In the genomic region with DNA sequence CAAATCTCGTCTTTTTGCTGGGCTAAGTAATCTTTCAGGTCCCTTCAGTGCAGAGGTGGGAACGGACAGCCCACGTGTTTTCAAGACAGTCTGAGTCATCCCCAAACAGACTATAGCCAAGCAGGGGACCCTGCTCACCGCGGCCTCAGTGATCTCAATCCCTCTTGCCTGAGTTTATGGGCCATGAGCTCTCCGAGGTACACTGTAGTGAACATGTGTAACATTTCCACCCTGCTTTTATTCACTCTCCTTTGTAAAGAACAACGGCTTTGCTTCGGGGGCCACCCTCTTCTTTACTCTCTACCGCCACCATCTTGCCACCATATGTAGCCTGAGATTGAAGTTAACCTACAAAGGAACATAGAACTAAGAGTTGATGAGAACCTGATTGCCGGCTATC, we compare ENCODE assay signal across 1 cellular context.
TF ChIP-seq lines count a peak whose summit lies in the region.

No MANE protein-coding gene starts in this region.

TF ChIP-seq in GM23338, 12 proteins besides CTCF, POLR2A, EP300 and RAD21 (continued from another document):
- TF ChIP-seq, protein P1, sequence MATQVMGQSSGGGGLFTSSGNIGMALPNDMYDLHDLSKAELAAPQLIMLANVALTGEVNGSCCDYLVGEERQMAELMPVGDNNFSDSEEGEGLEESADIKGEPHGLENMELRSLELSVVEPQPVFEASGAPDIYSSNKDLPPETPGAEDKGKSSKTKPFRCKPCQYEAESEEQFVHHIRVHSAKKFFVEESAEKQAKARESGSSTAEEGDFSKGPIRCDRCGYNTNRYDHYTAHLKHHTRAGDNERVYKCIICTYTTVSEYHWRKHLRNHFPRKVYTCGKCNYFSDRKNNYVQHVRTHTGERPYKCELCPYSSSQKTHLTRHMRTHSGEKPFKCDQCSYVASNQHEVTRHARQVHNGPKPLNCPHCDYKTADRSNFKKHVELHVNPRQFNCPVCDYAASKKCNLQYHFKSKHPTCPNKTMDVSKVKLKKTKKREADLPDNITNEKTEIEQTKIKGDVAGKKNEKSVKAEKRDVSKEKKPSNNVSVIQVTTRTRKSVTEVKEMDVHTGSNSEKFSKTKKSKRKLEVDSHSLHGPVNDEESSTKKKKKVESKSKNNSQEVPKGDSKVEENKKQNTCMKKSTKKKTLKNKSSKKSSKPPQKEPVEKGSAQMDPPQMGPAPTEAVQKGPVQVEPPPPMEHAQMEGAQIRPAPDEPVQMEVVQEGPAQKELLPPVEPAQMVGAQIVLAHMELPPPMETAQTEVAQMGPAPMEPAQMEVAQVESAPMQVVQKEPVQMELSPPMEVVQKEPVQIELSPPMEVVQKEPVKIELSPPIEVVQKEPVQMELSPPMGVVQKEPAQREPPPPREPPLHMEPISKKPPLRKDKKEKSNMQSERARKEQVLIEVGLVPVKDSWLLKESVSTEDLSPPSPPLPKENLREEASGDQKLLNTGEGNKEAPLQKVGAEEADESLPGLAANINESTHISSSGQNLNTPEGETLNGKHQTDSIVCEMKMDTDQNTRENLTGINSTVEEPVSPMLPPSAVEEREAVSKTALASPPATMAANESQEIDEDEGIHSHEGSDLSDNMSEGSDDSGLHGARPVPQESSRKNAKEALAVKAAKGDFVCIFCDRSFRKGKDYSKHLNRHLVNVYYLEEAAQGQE (IDR thresholded peaks at IDR 0.05; ENCODE audit: unreplicated experiment), result no peak
- TF ChIP-seq EZH2phosphoT487 (IDR thresholded peaks at IDR 0.05; ENCODE audit: unreplicated experiment) (no peak), ZNF331 (CRISPR knock-in tag; IDR thresholded peaks at IDR 0.05; ENCODE audit: low read depth) (no peak), JUNB (IDR thresholded peaks at IDR 0.05; ENCODE audit: unreplicated experiment) (no peak), ZNF114 (CRISPR knock-in tag; IDR thresholded peaks at IDR 0.05) (no peak), EZH2 (IDR thresholded peaks at IDR 0.05; ENCODE audit: low read depth, unreplicated experiment) (no peak), NANOG (IDR thresholded peaks at IDR 0.05; ENCODE audit: borderline replicate concordance) (no peak)
- TF ChIP-seq, protein P2, sequence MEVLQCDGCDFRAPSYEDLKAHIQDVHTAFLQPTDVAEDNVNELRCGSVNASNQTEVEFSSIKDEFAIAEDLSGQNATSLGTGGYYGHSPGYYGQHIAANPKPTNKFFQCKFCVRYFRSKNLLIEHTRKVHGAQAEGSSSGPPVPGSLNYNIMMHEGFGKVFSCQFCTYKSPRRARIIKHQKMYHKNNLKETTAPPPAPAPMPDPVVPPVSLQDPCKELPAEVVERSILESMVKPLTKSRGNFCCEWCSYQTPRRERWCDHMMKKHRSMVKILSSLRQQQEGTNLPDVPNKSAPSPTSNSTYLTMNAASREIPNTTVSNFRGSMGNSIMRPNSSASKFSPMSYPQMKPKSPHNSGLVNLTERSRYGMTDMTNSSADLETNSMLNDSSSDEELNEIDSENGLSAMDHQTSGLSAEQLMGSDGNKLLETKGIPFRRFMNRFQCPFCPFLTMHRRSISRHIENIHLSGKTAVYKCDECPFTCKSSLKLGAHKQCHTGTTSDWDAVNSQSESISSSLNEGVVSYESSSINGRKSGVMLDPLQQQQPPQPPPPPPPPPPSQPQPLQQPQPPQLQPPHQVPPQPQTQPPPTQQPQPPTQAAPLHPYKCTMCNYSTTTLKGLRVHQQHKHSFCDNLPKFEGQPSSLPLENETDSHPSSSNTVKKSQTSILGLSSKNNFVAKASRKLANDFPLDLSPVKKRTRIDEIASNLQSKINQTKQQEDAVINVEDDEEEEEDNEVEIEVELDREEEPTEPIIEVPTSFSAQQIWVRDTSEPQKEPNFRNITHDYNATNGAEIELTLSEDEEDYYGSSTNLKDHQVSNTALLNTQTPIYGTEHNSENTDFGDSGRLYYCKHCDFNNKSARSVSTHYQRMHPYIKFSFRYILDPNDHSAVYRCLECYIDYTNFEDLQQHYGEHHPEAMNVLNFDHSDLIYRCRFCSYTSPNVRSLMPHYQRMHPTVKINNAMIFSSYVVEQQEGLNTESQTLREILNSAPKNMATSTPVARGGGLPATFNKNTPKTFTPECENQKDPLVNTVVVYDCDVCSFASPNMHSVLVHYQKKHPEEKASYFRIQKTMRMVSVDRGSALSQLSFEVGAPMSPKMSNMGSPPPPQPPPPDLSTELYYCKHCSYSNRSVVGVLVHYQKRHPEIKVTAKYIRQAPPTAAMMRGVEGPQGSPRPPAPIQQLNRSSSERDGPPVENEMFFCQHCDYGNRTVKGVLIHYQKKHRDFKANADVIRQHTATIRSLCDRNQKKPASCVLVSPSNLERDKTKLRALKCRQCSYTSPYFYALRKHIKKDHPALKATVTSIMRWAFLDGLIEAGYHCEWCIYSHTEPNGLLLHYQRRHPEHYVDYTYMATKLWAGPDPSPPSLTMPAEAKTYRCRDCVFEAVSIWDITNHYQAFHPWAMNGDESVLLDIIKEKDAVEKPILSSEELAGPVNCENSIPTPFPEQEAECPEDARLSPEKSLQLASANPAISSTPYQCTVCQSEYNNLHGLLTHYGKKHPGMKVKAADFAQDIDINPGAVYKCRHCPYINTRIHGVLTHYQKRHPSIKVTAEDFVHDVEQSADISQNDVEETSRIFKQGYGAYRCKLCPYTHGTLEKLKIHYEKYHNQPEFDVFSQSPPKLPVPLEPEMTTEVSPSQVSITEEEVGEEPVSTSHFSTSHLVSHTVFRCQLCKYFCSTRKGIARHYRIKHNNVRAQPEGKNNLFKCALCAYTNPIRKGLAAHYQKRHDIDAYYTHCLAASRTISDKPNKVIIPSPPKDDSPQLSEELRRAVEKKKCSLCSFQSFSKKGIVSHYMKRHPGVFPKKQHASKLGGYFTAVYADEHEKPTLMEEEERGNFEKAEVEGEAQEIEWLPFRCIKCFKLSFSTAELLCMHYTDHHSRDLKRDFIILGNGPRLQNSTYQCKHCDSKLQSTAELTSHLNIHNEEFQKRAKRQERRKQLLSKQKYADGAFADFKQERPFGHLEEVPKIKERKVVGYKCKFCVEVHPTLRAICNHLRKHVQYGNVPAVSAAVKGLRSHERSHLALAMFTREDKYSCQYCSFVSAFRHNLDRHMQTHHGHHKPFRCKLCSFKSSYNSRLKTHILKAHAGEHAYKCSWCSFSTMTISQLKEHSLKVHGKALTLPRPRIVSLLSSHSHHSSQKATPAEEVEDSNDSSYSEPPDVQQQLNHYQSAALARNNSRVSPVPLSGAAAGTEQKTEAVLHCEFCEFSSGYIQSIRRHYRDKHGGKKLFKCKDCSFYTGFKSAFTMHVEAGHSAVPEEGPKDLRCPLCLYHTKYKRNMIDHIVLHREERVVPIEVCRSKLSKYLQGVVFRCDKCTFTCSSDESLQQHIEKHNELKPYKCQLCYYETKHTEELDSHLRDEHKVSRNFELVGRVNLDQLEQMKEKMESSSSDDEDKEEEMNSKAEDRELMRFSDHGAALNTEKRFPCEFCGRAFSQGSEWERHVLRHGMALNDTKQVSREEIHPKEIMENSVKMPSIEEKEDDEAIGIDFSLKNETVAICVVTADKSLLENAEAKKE (CRISPR knock-in tag; IDR thresholded peaks at IDR 0.05), result no peak
